Comparison of ENCODE assay signal across 9 cellular contexts in the genomic region with DNA sequence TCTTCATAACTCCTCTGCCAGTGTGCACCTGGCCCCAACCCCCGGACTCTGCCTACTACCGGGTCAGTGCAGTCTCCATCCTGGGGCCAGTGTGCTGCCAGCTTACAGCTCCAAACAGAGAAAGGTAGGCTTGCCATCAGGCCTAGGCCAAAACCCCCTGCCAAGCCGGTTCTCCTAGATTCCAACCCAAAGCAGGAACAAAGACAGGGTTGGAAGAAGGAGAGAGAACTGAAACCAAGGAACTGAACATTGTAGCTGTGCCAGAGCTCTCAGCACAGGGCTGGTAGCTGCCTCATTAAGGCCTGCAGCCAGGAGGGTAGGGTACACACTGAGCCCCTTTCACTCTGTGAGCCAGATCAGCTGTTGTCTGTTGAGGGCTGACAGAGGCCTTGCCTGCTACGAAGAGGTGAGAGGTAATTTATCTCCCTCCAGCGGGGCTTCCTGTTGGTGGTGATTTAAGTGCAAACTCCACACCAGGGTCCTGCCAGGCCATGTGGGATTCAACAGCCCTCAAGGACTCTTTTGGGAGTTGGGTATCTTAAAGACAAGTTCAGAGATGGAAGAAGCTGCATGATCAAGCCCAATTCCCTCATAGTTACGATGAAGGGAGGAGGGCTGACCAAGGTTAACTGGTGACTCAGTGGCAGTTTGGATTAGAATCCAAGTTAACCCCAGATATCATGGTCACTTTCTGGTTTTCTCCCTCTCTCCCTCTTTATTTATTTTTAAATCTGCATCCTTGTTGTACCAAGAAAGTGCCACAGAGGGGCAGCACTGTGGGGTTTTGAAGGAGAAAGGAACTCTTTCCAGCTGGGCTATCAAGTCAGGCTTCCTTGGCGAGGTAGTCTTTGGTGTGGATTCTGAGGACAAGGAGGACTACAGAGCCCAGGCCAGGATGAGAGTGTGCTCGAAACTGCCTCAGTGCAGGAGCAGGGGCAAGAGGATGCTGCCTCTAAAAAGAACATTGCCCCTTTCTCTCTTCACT. TPM values are rescaled to one million over a fixed set of nuclear protein-coding genes. Genes with fewer than 3 reads are reported as not detected.
DNase-seq lines count a peak whose midpoint lies in the region; ATAC-seq and TF ChIP-seq lines count a peak whose summit lies in the region.
"Had no signal": no experiment of that assay in that cellular context is flagged by ENCODE, and none has a peak within 500 bp of the region (broad histone marks: within the 10 kb centered on the region; RNA-seq: fewer than 3 reads in every experiment).

No MANE protein-coding gene starts in this region.

- no peak overlapping the region for H3K27ac ChIP-seq in mesendoderm (ENCODE audit: low read depth, low read length)
- no peak overlapping the region for H3K27ac ChIP-seq in CD4-positive, alpha-beta T cell (ENCODE audit: low read depth, low read length)

- H3K27ac Mint-ChIP-seq in CD4-positive, alpha-beta T cell = no peak overlapping the region
- no peak overlapping the region for H3K27ac Mint-ChIP-seq in activated CD8-positive, alpha-beta memory T cell treated with anti-CD3 and anti-CD28 coated beads, Interleukin-2, amount 10 ng/mL, durations not matched to agents 7 days and 5 days

- intact Hi-C loops in CD4-positive, alpha-beta T cell (cut with DNase I, micrococcal nuclease) = no loop called here

- no peak overlapping the region for H3K4ac ChIP-seq in mesendoderm (ENCODE audit: low read depth, low read length)

- no peak overlapping the region for H3K23ac ChIP-seq in mesendoderm (ENCODE audit: low read length)

- no peak overlapping the region for H3K4me3 Mint-ChIP-seq in CD4-positive, alpha-beta T cell
- no peak overlapping the region for H3K4me3 Mint-ChIP-seq in activated CD8-positive, alpha-beta memory T cell treated with anti-CD3 and anti-CD28 coated beads, Interleukin-2, amount 10 ng/mL, durations not matched to agents 7 days and 5 days

- peaks cover 11% of the 10 kb centered on the region for H3K4me1 Mint-ChIP-seq in CD4-positive, alpha-beta T cell (ENCODE audit: low read depth)
- H3K4me1 Mint-ChIP-seq in activated CD8-positive, alpha-beta memory T cell treated with anti-CD3 and anti-CD28 coated beads, Interleukin-2, amount 10 ng/mL, durations not matched to agents 7 days and 5 days = no peaks in the 10 kb centered on the region

- no peaks in the 10 kb centered on the region for H3K36me3 Mint-ChIP-seq in CD4-positive, alpha-beta T cell (ENCODE audit: low read depth)
- H3K36me3 Mint-ChIP-seq in activated CD8-positive, alpha-beta memory T cell treated with anti-CD3 and anti-CD28 coated beads, Interleukin-2, amount 10 ng/mL, durations not matched to agents 7 days and 5 days = no peaks in the 10 kb centered on the region

- H3K4me3 ChIP-seq in Loucy (ENCODE audit: low read length, poor library complexity, severe bottlenecking) = no peak overlapping the region
- H3K4me3 ChIP-seq in choroid plexus epithelial cell (ENCODE audit: low read depth, low read length) = no peak overlapping the region
- no peak overlapping the region for H3K4me3 ChIP-seq in mesendoderm (ENCODE audit: low read length)
- H3K4me3 ChIP-seq: HAP-1 had no signal

- DNase-seq in Ammon's horn (ENCODE audit: low spot score) (peak; percentile 82), choroid plexus epithelial cell (ENCODE audit: low read depth) (peak; percentile 68), mesendoderm (peak; percentile 81)
- no peak for DNase-seq in CD4-positive, alpha-beta T cell
- DNase-seq in activated CD8-positive, alpha-beta memory T cell treated with anti-CD3 and anti-CD28 coated beads, Interleukin-2, amount 10 ng/mL, durations not matched to agents 7 days and 5 days = no peak

- H3K9me3 Mint-ChIP-seq in CD4-positive, alpha-beta T cell = no peaks in the 10 kb centered on the region
- no peaks in the 10 kb centered on the region for H3K9me3 Mint-ChIP-seq in activated CD8-positive, alpha-beta memory T cell treated with anti-CD3 and anti-CD28 coated beads, Interleukin-2, amount 10 ng/mL, durations not matched to agents 7 days and 5 days (ENCODE audit: low read depth)

- no peak overlapping the region for H2BK120ac ChIP-seq in mesendoderm (ENCODE audit: low read depth, low read length)

- H3F3A ChIP-seq in Loucy (ENCODE audit: low read depth) = no peaks in the 10 kb centered on the region

- POLR2A ChIA-PET in CD4-positive, alpha-beta T cell (lab: Charles Lee) = no interaction called here

- no peak overlapping the region for H4K5ac ChIP-seq in mesendoderm (ENCODE audit: low read length)

- H3K9ac ChIP-seq in Loucy (ENCODE audit: low read depth, low read length, poor library complexity, severe bottlenecking) (no peak overlapping the region), mesendoderm (ENCODE audit: low read length) (peak overlapping the region; percentile 7)

- no peaks in the 10 kb centered on the region for H4K20me1 ChIP-seq in Loucy (ENCODE audit: insufficient read depth, low read length, poor library complexity, severe bottlenecking)

- H3K56ac ChIP-seq in mesendoderm (ENCODE audit: low read length) = peak overlapping the region; percentile 63

- CTCF ChIA-PET in CD4-positive, alpha-beta T cell (lab: Charles Lee) = no interaction called here
- CTCF ChIA-PET in activated CD8-positive, alpha-beta memory T cell treated with anti-CD3 and anti-CD28 coated beads, Interleukin-2, amount 10 ng/mL, durations not matched to agents 7 days and 5 days (lab: Charles Lee) = interaction anchor here (1.5 kb wide), 1 partner anchor 8 kb away, joined by 4 read pairs; no protein-coding TSS in a partner anchor

- no peaks in the 10 kb centered on the region for H3K9me2 ChIP-seq in Loucy (replicated peaks; ENCODE audit: low read depth, low read length)

- H3K27me3 Mint-ChIP-seq in CD4-positive, alpha-beta T cell = peaks cover 20% of the 10 kb centered on the region
- H3K27me3 Mint-ChIP-seq in activated CD8-positive, alpha-beta memory T cell treated with anti-CD3 and anti-CD28 coated beads, Interleukin-2, amount 10 ng/mL, durations not matched to agents 7 days and 5 days = peaks cover 4% of the 10 kb centered on the region

- H2BK5ac ChIP-seq in mesendoderm (ENCODE audit: low read length) = no peak overlapping the region

- no peaks in the 10 kb centered on the region for H3K27me3 ChIP-seq in Loucy (ENCODE audit: insufficient read depth, low read length, poor library complexity, severe bottlenecking)
- no peaks in the 10 kb centered on the region for H3K27me3 ChIP-seq in mesendoderm (ENCODE audit: insufficient read depth, low read length, poor library complexity)
- H3K27me3 ChIP-seq in CD4-positive, alpha-beta T cell (ENCODE audit: control insufficient read depth, insufficient read depth, low read length) = no peaks in the 10 kb centered on the region

- H2BK15ac ChIP-seq in mesendoderm (replicated peaks; ENCODE audit: low read depth) = no peak overlapping the region

- no peak overlapping the region for H3K18ac ChIP-seq in mesendoderm (ENCODE audit: low read length)

- no peak overlapping the region for H4K8ac ChIP-seq in mesendoderm (ENCODE audit: low read depth, low read length)

- H3K4me1 ChIP-seq in Loucy (ENCODE audit: insufficient read depth, low read length, poor library complexity, severe bottlenecking) (peaks cover 20% of the 10 kb centered on the region), mesendoderm (ENCODE audit: control insufficient read depth, low read depth, low read length) (no peaks in the 10 kb centered on the region)
- H3K4me1 ChIP-seq: HAP-1 had no signal

- TF ChIP-seq CTCF in Loucy (conservative IDR thresholded peaks at IDR 0.05; ENCODE audit: low read length) (peak; percentile 82), choroid plexus epithelial cell (conservative IDR thresholded peaks at IDR 0.05; ENCODE audit: low read depth, low read length) (peak; percentile 75)
- no peak for TF ChIP-seq CTCF in CD4-positive, alpha-beta T cell (IDR thresholded peaks at IDR 0.05)

- H3K4me2 ChIP-seq in Loucy (ENCODE audit: low read depth, low read length, poor library complexity, severe bottlenecking) (no peak overlapping the region), mesendoderm (ENCODE audit: low read length) (no peak overlapping the region)

- no peaks in the 10 kb centered on the region for H3K79me2 ChIP-seq in Loucy (ENCODE audit: insufficient read depth, low read length)
- H3K79me2 ChIP-seq in mesendoderm (ENCODE audit: control insufficient read depth, insufficient read depth, low read length) = no peaks in the 10 kb centered on the region

- H3K9me3 ChIP-seq in Loucy (ENCODE audit: insufficient read depth, low read depth, low read length) = no peaks in the 10 kb centered on the region
- no peaks in the 10 kb centered on the region for H3K9me3 ChIP-seq in CD4-positive, alpha-beta T cell (ENCODE audit: control insufficient read depth, low read length)
- H3K9me3 ChIP-seq: HAP-1 had no signal

- no CpG with 5 or more reads among the region's 8 CpGs for WGBS in mesendoderm (ENCODE audit: extremely low coverage, insufficient coverage, low lambda C conversion rate)

- ATAC-seq in GM19023 (IDR thresholded peaks at IDR 0.05; ENCODE audit: unreplicated experiment) (no peak), GM19035 (IDR thresholded peaks at IDR 0.05; ENCODE audit: unreplicated experiment) (no peak)
- ATAC-seq in CD4-positive, alpha-beta T cell (ENCODE audit: poor library complexity) = no peak
- no peak for ATAC-seq in activated CD8-positive, alpha-beta memory T cell treated with anti-CD3 and anti-CD28 coated beads, Interleukin-2, amount 10 ng/mL, durations not matched to agents 7 days and 5 days

- no peak overlapping the region for H2AK5ac ChIP-seq in mesendoderm (ENCODE audit: low read length)

- H3K36me3 ChIP-seq in Loucy (ENCODE audit: insufficient read depth, low read length) = no peaks in the 10 kb centered on the region
- no peaks in the 10 kb centered on the region for H3K36me3 ChIP-seq in mesendoderm (ENCODE audit: control insufficient read depth, insufficient read depth, low read length)
- H3K36me3 ChIP-seq: HAP-1 had no signal

- 0 out of 2 replicates have a peak overlapping the region, but pooled peaks have one; percentile 2 for H2AFZ ChIP-seq in Loucy (ENCODE audit: low read length)

- H3K79me1 ChIP-seq in mesendoderm (ENCODE audit: low read length) = no peaks in the 10 kb centered on the region

RNA-seq across cellular contexts. Expression of gene CYRIA, which starts 48.1 kb away (rescaled TPM):
- 1.4 TPM for polyA plus RNA-seq in mesendoderm (2013, experiment 1 of 2)
- 1.4 TPM for polyA plus RNA-seq in mesendoderm (2013, experiment 2 of 2)
- 1 to 10 TPM; 1.3 TPM for total RNA-seq in CD4-positive, alpha-beta T cell
- total RNA-seq in activated CD8-positive, alpha-beta memory T cell treated with anti-CD3 and anti-CD28 coated beads, Interleukin-2, amount 10 ng/mL, durations not matched to agents 7 days and 5 days = 1 to 10 TPM in 1 of 2 experiments, under 1 TPM in 1; 0.77 to 1.7 TPM

Comparison
In these comparisons a context has a peak if more than half of its experiments do, and no peak if none do; other contexts are left out.
1. DNase-seq: peak in Ammon's horn (single experiment), choroid plexus epithelial cell (single experiment) and mesendoderm (single experiment); none in CD4-positive, alpha-beta T cell (0 of 10) and activated CD8-positive, alpha-beta memory T cell treated with anti-CD3 and anti-CD28 coated beads, Interleukin-2, amount 10 ng/mL, durations not matched to agents 7 days and 5 days (single experiment).